In the genomic region with DNA sequence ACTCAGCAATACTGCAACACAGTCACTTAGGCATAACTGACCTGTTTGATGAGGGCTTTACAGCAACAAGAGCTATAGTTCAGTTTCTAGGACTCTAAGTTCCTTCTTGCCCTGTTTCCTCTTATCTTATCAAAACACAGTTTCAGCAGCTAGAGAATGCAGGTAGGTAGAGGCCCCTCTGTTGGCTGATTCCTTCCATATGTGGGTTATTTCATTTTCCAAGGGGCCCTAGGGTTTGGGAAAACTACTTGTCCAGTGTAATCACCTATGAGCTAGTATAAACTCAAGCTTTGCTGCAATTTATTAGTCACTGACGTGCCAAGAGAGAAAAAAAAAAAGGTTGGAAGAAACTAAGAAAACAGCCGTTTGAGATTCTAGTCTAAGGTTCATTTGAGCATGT, we compare ENCODE assay signal across 22 cellular contexts.
"Had no signal": no experiment of that assay in that cellular context is flagged by ENCODE, and none has a peak within 500 bp of the region (broad histone marks: within the 10 kb centered on the region; RNA-seq: fewer than 3 reads in every experiment).

No MANE protein-coding gene starts in this region.

- H3K27me3 ChIP-seq: brain microvascular endothelial cell, cardiac muscle cell had no signal

- H3K27ac ChIP-seq: brain microvascular endothelial cell, cardiac muscle cell, KMS-11 had no signal

- H3K4me2 ChIP-seq: KMS-11 had no signal

- H3K4me3 ChIP-seq: cardiac muscle cell had no signal

- DNase-seq: activated CD4-positive, alpha-beta T cell treated with anti-CD3 and anti-CD28 coated beads for 48 hours; activated CD4-positive, alpha-beta T cell treated with anti-CD3 and anti-CD28 coated beads, Interleukin-2, amount 50 U/mL, for 4 hours; activated CD4-positive, CD25-positive, alpha-beta regulatory T cell treated with anti-CD3 and anti-CD28 coated beads, Interleukin-2, amount 50 U/mL, for 72 hours; activated CD8-positive, alpha-beta memory T cell treated with anti-CD3 and anti-CD28 coated beads, Interleukin-2, amount 10 ng/mL, durations not matched to agents 7 days and 5 days; activated CD8-positive, alpha-beta T cell treated with anti-CD3 and anti-CD28 coated beads, Interleukin-2, amount 10 ng/mL, durations not matched to agents 7 days and 5 days; activated effector memory CD4-positive, alpha-beta T cell treated with anti-CD3 and anti-CD28 coated beads, Interleukin-2, amount 50 U/mL, for 16 hours; activated naive CD4-positive, alpha-beta T cell treated with anti-CD3 and anti-CD28 coated beads for 36 hours; activated T-cell treated with anti-CD3 and anti-CD28 coated beads, Interleukin-2, amount 50 U/mL, for 4 hours; amygdala; NCI-H1092 treated with DMSO at 0.1 percent for 48 hours; NCI-H1417 treated with DMSO at 0.1 percent for 48 hours; NCI-H1694 treated with DMSO at 0.1 percent for 48 hours; NCI-H2029 treated with DMSO at 0.1 percent for 48 hours; NCI-H345; NCI-H510A; NCI-H526 treated with DMSO at 0.1 percent for 48 hours; RPMI8226; T-helper 2 cell; T1000 had no signal

- H3K9ac ChIP-seq: KMS-11 had no signal

- H3K36me3 ChIP-seq: brain microvascular endothelial cell, cardiac muscle cell had no signal
